25 cellular contexts compared by ENCODE assay signal in the genomic region with DNA sequence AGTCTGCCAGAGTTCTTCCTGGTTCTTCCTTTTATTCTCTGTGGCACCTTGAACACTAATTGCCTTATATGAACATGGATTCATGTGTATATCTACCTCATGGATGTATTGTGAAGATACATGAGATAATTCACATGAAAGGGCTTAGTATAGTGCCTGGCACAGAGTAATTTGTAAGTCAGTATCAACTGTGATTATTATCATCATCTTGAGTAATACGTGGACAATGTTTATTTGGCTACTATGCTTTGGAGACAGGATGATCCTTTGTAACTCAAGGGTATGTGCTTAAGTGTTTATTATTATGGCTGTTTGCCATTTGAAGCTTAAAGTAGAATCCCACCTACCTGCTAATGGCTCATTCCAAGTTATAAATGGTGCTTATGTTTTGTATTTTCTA.
"Had no signal": no experiment of that assay in that cellular context is flagged by ENCODE, and none has a peak within 500 bp of the region (broad histone marks: within the 10 kb centered on the region; RNA-seq: fewer than 3 reads in every experiment).

No MANE protein-coding gene starts in this region.

- DNase-seq: IMR-90; Karpas-422; KG1; MM.1S; NCI-H1048; NCI-H1105; NCI-H1436 treated with DMSO at 0.1 percent for 48 hours; NCI-H1694; NCI-H187 treated with DMSO at 0.1 percent for 48 hours; NCI-H2029 treated with DMSO at 0.1 percent for 48 hours; NCI-H2171; NCI-H226; NCI-H446; NCI-H510A; NCI-H524 treated with DMSO at 0.1 percent for 48 hours; NCI-H69; NK-92 treated with Interleukin-12 subunit alpha and Interleukin-12 subunit beta, amount 100 ng/mL, for 24 hours; PC-3; SHP77 treated with DMSO at 0.1 percent for 48 hours; SJCRH30; T-helper 1 cell had no signal

- ATAC-seq: HepG2, Panc1, PC-3, Right ventricle myocardium inferior, SK-N-SH treated with all-trans-retinoic acid at 6 μM for 48 hours had no signal

- H3K4me3 ChIP-seq: SJCRH30 had no signal
